8 cellular contexts compared by ENCODE assay signal in the genomic region with DNA sequence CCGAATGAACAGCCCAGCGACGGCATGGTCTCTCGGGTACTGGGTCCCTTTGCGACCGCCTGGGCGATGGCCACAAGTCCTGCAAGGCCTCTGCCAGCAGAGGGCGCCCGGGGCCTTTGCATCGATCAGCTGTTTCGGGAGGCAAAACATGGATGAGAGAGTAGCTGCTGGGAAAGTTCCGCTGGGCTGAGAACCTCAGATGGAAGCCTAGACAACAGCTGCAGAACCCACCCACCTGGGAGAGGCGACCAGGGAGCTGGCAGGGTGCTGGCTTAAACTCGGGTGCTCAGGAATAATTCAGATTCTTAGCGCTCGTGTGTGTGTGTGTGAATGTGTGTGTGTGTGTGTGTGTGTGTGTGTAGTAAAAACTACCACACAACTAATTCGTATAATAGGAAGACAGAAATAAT. TPM values are rescaled to one million over a fixed set of nuclear protein-coding genes. Genes with fewer than 3 reads are reported as not detected.
A peak's percentile ranks its signal among the peaks of the same experiment; 100 is the strongest.
DNase-seq lines count a peak whose midpoint lies in the region; ATAC-seq and TF ChIP-seq lines count a peak whose summit lies in the region.

No MANE protein-coding gene starts in this region.

- intact Hi-C loops in left cardiac atrium (cut with DNase I) = loop anchor here (1.0 to 5.0 kb wide), 2 partner anchors 123 to 125 kb away; no protein-coding TSS in a partner anchor

- no peaks in the 10 kb centered on the region for H3K9me3 ChIP-seq in SK-N-MC (ENCODE audit: low read depth, low read length)

- H3K4me3 ChIP-seq in NB4 (ENCODE audit: low read depth, low read length) = no peak overlapping the region
- H3K4me3 ChIP-seq in SK-N-MC = peak overlapping the region; percentile 47

- no peak overlapping the region for H3K9ac ChIP-seq in SK-N-MC (ENCODE audit: insufficient read length)

- no peak overlapping the region for H3K27ac Mint-ChIP-seq in activated naive CD8-positive, alpha-beta T cell treated with anti-CD3 and anti-CD28 coated beads, Interleukin-2, amount 50 U/mL, for 24 hours

- peaks cover 6% of the 10 kb centered on the region for H3K27me3 Mint-ChIP-seq in activated naive CD8-positive, alpha-beta T cell treated with anti-CD3 and anti-CD28 coated beads, Interleukin-2, amount 50 U/mL, for 24 hours

- no peaks in the 10 kb centered on the region for H3K36me3 ChIP-seq in SK-N-MC (ENCODE audit: insufficient read depth, low read length)

- TF ChIP-seq POLR2A in NB4 (IDR thresholded peaks at IDR 0.05; ENCODE audit: extremely low read depth, insufficient read length) = no peak

- peak; percentile 58 for ATAC-seq in activated naive CD8-positive, alpha-beta T cell treated with anti-CD3 and anti-CD28 coated beads, Interleukin-2, amount 50 U/mL, for 24 hours
- ATAC-seq in left cardiac atrium = peak; percentile 87 to 89
- no peak for ATAC-seq in GM21717 (IDR thresholded peaks at IDR 0.05; ENCODE audit: unreplicated experiment)

- DNase-seq in DMS53 treated with DMSO at 0.1 percent for 48 hours (lab: John Stamatoyannopoulos, UW; ENCODE audit: unreplicated experiment) (peak; percentile 58), H4 (ENCODE audit: low spot score) (peak; percentile 64), NB4 (ENCODE audit: low read depth) (peak; percentile 69), SK-N-MC (ENCODE audit: low read depth, low spot score) (peak; percentile 18), left cardiac atrium (peak; percentile 83), renal cortical epithelial cell (ENCODE audit: low read depth) (peak; percentile 62)
- peak; percentile 69 for DNase-seq in activated naive CD8-positive, alpha-beta T cell treated with anti-CD3 and anti-CD28 coated beads, Interleukin-2, amount 50 U/mL, for 24 hours

- no peak overlapping the region for H3K27ac ChIP-seq in SK-N-MC

- no peaks in the 10 kb centered on the region for H3K4me1 Mint-ChIP-seq in activated naive CD8-positive, alpha-beta T cell treated with anti-CD3 and anti-CD28 coated beads, Interleukin-2, amount 50 U/mL, for 24 hours

- TF ChIP-seq CTCF in NB4 (IDR thresholded peaks at IDR 0.05; ENCODE audit: low read depth, low read length) = peak; percentile 85

- no peaks in the 10 kb centered on the region for H3K36me3 Mint-ChIP-seq in activated naive CD8-positive, alpha-beta T cell treated with anti-CD3 and anti-CD28 coated beads, Interleukin-2, amount 50 U/mL, for 24 hours (ENCODE audit: low read depth)

- H3K4me3 Mint-ChIP-seq in activated naive CD8-positive, alpha-beta T cell treated with anti-CD3 and anti-CD28 coated beads, Interleukin-2, amount 50 U/mL, for 24 hours = no peak overlapping the region

- H3K9me3 Mint-ChIP-seq in activated naive CD8-positive, alpha-beta T cell treated with anti-CD3 and anti-CD28 coated beads, Interleukin-2, amount 50 U/mL, for 24 hours = no peaks in the 10 kb centered on the region

RNA-seq across cellular contexts. Expression of gene TRIM32, which starts 50.0 kb away (rescaled TPM):
- 17.4 and 18.5 TPM in 2 replicates for total RNA-seq in H4 (2014; rRNA removed; shearing (Covaris generic))
- total RNA-seq in left cardiac atrium (10 to 100 TPM; 14.5 to 18.7 TPM), renal cortical epithelial cell (17.7 and 28.3 TPM in 2 replicates)

Comparison
In these comparisons a context has a peak if more than half of its experiments do, and no peak if none do; other contexts are left out.
1. DNase-seq: peak in every context shown above with its lines; median percentile 83 in left cardiac atrium; 69 in NB4; 69 in activated naive CD8-positive, alpha-beta T cell treated with anti-CD3 and anti-CD28 coated beads, Interleukin-2, amount 50 U/mL, for 24 hours; 64 in H4; 62 in renal cortical epithelial cell; 58 in DMS53 treated with DMSO at 0.1 percent for 48 hours; 18 in SK-N-MC.